ENCODE assay signal across 18 cellular contexts in genomic region chr17:76137026-76137350, GRCh38. TPM values are rescaled to one million over a fixed set of nuclear protein-coding genes. Genes with fewer than 3 reads are reported as not detected.
"Had no signal": no experiment of that assay in that cellular context is flagged by ENCODE, and none has a peak within 500 bp of the region (broad histone marks: within the 10 kb centered on the region; RNA-seq: fewer than 3 reads in every experiment).

No MANE protein-coding gene starts in this region.

- ATAC-seq: activated CD4-positive, CD25-positive, alpha-beta regulatory T cell treated with anti-CD3 and anti-CD28 coated beads, Interleukin-2, amount 50 U/mL, for 24 hours; esophagus mucosa; left ventricle myocardium superior; natural killer cell; right lobe of liver had no signal

- H3K27ac Mint-ChIP-seq: activated T-cell treated with anti-CD3 and anti-CD28 coated beads, Interleukin-2, amount 50 U/mL, for 24 hours; memory B cell; natural killer cell; T-helper 2 cell treated with Interferon-gamma antibody and Interleukin-4, amounts not matched to agents 5 μg/mL and 100 μg/mL, for 36 hours had no signal

- H3K4me3 ChIP-seq: cardiac muscle cell, right lobe of liver, smooth muscle cell, stomach, testis had no signal

- H3K27ac ChIP-seq: cardiac muscle cell, right lobe of liver, stomach, testis had no signal

- H3K36me3 ChIP-seq: cardiac muscle cell, right lobe of liver, stomach had no signal

- H3K9me3 ChIP-seq: right lobe of liver, stomach, testis had no signal

- DNase-seq: activated effector memory CD4-positive, alpha-beta T cell treated with anti-CD3 and anti-CD28 coated beads, Interleukin-2, amount 50 U/mL, for 16 hours; activated T-cell treated with anti-CD3 and anti-CD28 coated beads, Interleukin-2, amount 50 U/mL, for 24 hours; left ventricle myocardium superior; natural killer cell; stomach; testis had no signal

- H3K4me3 Mint-ChIP-seq: activated T-cell treated with anti-CD3 and anti-CD28 coated beads, Interleukin-2, amount 50 U/mL, for 24 hours; memory B cell; natural killer cell; T-helper 2 cell treated with Interferon-gamma antibody and Interleukin-4, amounts not matched to agents 5 μg/mL and 100 μg/mL, for 36 hours had no signal

- H3K27me3 ChIP-seq: testis had no signal

- H3K36me3 Mint-ChIP-seq: memory B cell, natural killer cell had no signal

- H3K9me3 Mint-ChIP-seq: activated T-cell treated with anti-CD3 and anti-CD28 coated beads, Interleukin-2, amount 50 U/mL, for 24 hours; memory B cell; natural killer cell; T-helper 2 cell treated with Interferon-gamma antibody and Interleukin-4, amounts not matched to agents 5 μg/mL and 100 μg/mL, for 36 hours had no signal

RNA-seq across cellular contexts. Expression of gene FOXJ1, which starts 4.1 kb away (rescaled TPM):
- total RNA-seq: esophagus mucosa, left ventricle myocardium superior, mucosa of gallbladder, pulmonary artery endothelial cell, smooth muscle cell had no signal

RNA-seq across cellular contexts. Expression of gene ZACN, which starts 58.0 kb away (rescaled TPM):
- total RNA-seq: cardiac muscle cell, esophagus mucosa, kidney epithelial cell, left ventricle myocardium superior, mucosa of gallbladder, osteocyte, pulmonary artery endothelial cell, right lobe of liver, smooth muscle cell, stomach, ureter had no signal
